ENCODE assay signal across 1 cellular context in the genomic region with DNA sequence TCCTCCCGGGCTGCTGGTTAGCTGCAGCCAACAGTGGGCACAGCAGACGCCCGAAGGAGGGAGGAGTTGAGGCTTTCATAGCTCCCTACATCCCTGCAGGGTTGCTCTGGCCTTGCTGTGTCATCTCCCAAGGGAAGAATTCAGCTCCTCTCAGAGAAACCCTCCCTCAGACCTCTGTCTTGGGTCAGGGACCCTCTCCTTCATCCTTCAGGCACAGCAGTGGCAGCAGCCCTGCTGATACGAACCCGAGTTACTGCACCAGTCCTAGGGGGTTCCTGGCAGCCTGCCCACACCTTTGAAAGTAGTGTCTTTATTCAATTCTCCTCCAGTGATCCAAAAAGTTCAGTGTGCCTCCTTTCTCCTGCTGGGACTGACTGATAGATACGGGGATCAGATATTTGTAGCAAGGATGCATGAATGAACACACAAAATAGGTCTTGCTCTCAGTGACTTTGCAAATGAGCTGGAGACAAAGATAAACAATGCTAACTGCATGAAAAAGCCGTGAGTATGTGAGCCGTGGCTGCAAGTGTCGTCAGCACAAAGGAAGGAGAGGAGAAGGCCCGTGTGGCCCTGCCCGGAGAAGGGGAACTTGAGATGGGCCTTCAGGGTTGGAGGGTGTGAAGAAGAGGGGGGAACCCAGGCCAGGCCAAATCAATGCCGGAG.
TF ChIP-seq lines count a peak whose summit lies in the region.

No MANE protein-coding gene starts in this region.

TF ChIP-seq in HEK293, 187 proteins besides CTCF, POLR2A, EP300 and RAD21 (continued from another document):
- TF ChIP-seq, protein P1, sequence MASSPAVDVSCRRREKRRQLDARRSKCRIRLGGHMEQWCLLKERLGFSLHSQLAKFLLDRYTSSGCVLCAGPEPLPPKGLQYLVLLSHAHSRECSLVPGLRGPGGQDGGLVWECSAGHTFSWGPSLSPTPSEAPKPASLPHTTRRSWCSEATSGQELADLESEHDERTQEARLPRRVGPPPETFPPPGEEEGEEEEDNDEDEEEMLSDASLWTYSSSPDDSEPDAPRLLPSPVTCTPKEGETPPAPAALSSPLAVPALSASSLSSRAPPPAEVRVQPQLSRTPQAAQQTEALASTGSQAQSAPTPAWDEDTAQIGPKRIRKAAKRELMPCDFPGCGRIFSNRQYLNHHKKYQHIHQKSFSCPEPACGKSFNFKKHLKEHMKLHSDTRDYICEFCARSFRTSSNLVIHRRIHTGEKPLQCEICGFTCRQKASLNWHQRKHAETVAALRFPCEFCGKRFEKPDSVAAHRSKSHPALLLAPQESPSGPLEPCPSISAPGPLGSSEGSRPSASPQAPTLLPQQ (tag by site-specific recombination; IDR thresholded peaks at IDR 0.05): no peak
